In genomic region chr5:173637340-173637739, GRCh38 we compare ENCODE assay signal across 9 cellular contexts.
"Had no signal": no experiment of that assay in that cellular context is flagged by ENCODE, and none has a peak within 500 bp of the region (broad histone marks: within the 10 kb centered on the region; RNA-seq: fewer than 3 reads in every experiment).

No MANE protein-coding gene starts in this region.

- ATAC-seq: foreskin keratinocyte, mucosa of descending colon had no signal

- H3K9me3 Mint-ChIP-seq: activated naive CD4-positive, alpha-beta T cell treated with anti-CD3 and anti-CD28 coated beads for 36 hours; naive B cell; neural crest cell had no signal

- H3K36me3 Mint-ChIP-seq: memory B cell, naive B cell had no signal

- H3K4me3 Mint-ChIP-seq: activated naive CD4-positive, alpha-beta T cell treated with anti-CD3 and anti-CD28 coated beads for 36 hours; memory B cell; naive B cell; neural crest cell had no signal

- DNase-seq: activated CD4-positive, alpha-beta T cell treated with anti-CD3 and anti-CD28 coated beads for 4 hours; activated naive CD4-positive, alpha-beta T cell treated with anti-CD3 and anti-CD28 coated beads for 36 hours; foreskin keratinocyte; mucosa of descending colon; naive B cell; stimulated activated CD4-positive, alpha-beta T cell treated with anti-CD3 and anti-CD28 coated beads, Interleukin-1b, Interleukin-23, amount 100 ng/mL, for 48 hours had no signal

- H3K27ac Mint-ChIP-seq: activated naive CD4-positive, alpha-beta T cell treated with anti-CD3 and anti-CD28 coated beads for 36 hours; memory B cell; naive B cell; progenitor cell of endocrine pancreas had no signal
